Comparison of ENCODE assay signal across 8 cellular contexts in the genomic region with DNA sequence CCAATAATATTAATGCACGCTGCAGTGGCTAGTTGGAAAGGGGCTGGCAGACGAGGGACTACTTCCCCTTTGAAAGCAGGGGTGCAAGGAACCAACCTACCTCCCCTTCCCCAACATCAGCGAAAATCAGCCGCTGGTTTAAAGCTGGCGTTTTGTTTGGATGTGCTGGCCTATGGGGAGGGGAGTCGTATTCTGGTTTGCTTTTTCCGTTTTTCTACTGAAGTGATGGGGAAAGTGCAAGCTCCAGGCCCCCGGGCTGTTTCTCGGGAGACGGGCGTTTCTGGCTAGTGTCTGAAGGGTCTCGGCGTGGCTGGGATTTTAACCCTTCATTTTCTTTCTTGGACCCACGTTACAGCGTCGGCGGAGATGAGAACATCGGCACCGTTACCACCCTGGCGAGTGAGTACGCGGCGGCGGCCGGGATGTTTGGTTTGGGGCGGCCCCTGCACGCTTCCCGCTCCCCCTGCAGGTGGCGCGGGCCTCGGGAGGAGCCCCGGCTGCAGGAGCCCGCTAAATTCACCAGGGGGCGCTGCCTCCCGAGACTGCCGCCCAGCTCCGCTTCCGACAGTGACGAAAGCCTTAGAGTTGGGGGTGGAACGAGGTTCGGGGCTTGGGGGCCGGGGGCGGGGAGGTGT.
DNase-seq lines count a peak whose midpoint lies in the region; ATAC-seq and TF ChIP-seq lines count a peak whose summit lies in the region.

No MANE protein-coding gene starts in this region.

- no peaks in the 10 kb centered on the region for H3K9me3 ChIP-seq in AG04450 (ENCODE audit: control insufficient read depth, insufficient read depth, low read length)
- no peaks in the 10 kb centered on the region for H3K9me3 ChIP-seq in spleen

- H3K36me3 Mint-ChIP-seq in activated B cell treated with CpG ODN at 0.5 μM for 24 hours (ENCODE audit: low read depth) = peaks cover 2% of the 10 kb centered on the region

- peak; percentile 99 for TF ChIP-seq CTCF in AG04450 (IDR thresholded peaks at IDR 0.05; ENCODE audit: low read depth, low read length)
- TF ChIP-seq CTCF in activated B cell treated with CpG ODN at 0.5 μM for 24 hours (IDR thresholded peaks at IDR 0.05) = peak; percentile 23
- TF ChIP-seq CTCF in cardiac fibroblast (IDR thresholded peaks at IDR 0.05; ENCODE audit: low read depth, low read length) = peak; percentile 99
- TF ChIP-seq CTCF in spleen (IDR thresholded peaks at IDR 0.05 in 8 of 11, conservative IDR thresholded peaks at IDR 0.05 in 3 of 11) = peak; percentile 98 to 100 (median 100)

- peaks cover 0 to 22% (median 11%) of the 10 kb centered on the region in 6 donors for H3K4me1 ChIP-seq in spleen

- POLR2A ChIA-PET in AG04450 (lab: Yijun Ruan, JAX) = interaction anchor here (0.6 to 1.4 kb wide), 3 partner anchors 44 to 185 kb away, joined by 3 to 8 read pairs (median 7); a partner anchor contains a TSS
- POLR2A ChIA-PET in activated B cell treated with CpG ODN at 0.5 μM for 24 hours (lab: Charles Lee) = interaction anchor here (0.6 to 2.0 kb wide), 6 partner anchors 28 to 984 kb away, joined by 4 to 8 read pairs (median 5); a partner anchor contains a TSS

- H3K36me3 ChIP-seq in spleen = no peaks in the 10 kb centered on the region

- CTCF ChIA-PET in AG04450 (lab: Charles Lee) (interaction anchor here (0.6 to 2.7 kb wide), 51 partner anchors 8 to 882 kb away, joined by 3 to 19 read pairs (median 4); a partner anchor contains a TSS), activated B cell treated with CpG ODN at 0.5 μM for 24 hours (lab: Charles Lee) (interaction anchor here (0.6 to 2.8 kb wide), 5 partner anchors 28 to 268 kb away, joined by 3 to 21 read pairs (median 3); no protein-coding TSS in a partner anchor)

- H3K4me3 ChIP-seq in AG04450 (ENCODE audit: low read depth, low read length) (peak overlapping the region; percentile 65), cardiac fibroblast (replicated peaks in 1 of 2; ENCODE audit: low read depth in 2 of 2, low read length in 2 of 2) (peak overlapping the region; percentile 50 to 60), spleen (peak overlapping the region; percentile 33 to 66 (median 52))

- no peaks in the 10 kb centered on the region for H3K27me3 ChIP-seq in AG04450 (ENCODE audit: control insufficient read depth, insufficient read depth, low read length)
- H3K27me3 ChIP-seq in spleen (replicated peaks in 1 of 7) = no peaks in the 10 kb centered on the region

- peak overlapping the region; percentile 93 for H3K4me3 Mint-ChIP-seq in activated B cell treated with CpG ODN at 0.5 μM for 24 hours

- ATAC-seq in GM18868 (IDR thresholded peaks at IDR 0.05; ENCODE audit: unreplicated experiment) = peak; percentile 97
- ATAC-seq in HG03135 (IDR thresholded peaks at IDR 0.05; ENCODE audit: unreplicated experiment) = peak; percentile 96
- peak; percentile 99 for ATAC-seq in activated B cell treated with CpG ODN at 0.5 μM for 24 hours (ENCODE audit: low read depth)

- peaks cover 2% of the 10 kb centered on the region for H3K9me3 Mint-ChIP-seq in activated B cell treated with CpG ODN at 0.5 μM for 24 hours

- peaks cover 7% of the 10 kb centered on the region for H3K27me3 Mint-ChIP-seq in activated B cell treated with CpG ODN at 0.5 μM for 24 hours

- no peak for TF ChIP-seq POLR2A in spleen (IDR thresholded peaks at IDR 0.05)

- intact Hi-C loops in activated B cell treated with CpG ODN at 0.5 μM for 24 hours (cut with micrococcal nuclease) = loop anchor here (1.0 to 5.0 kb wide), 6 partner anchors 28 to 1506 kb away; a partner anchor contains a TSS
- intact Hi-C loops in spleen (cut with DNase I; ENCODE audit: low total_unique reads) = no loop called here

- peaks cover 12% of the 10 kb centered on the region for H3K4me1 Mint-ChIP-seq in activated B cell treated with CpG ODN at 0.5 μM for 24 hours

- H3K27ac ChIP-seq in AG04450 (ENCODE audit: low read depth, low read length) (peak overlapping the region; percentile 49), spleen (peak overlapping the region in 6 of 8 donors; percentile 37 to 81 (median 71))

- peak; percentile 61 for DNase-seq in AG04450 (ENCODE audit: low read depth, low spot score)
- peak; percentile 83 for DNase-seq in NCI-H2196 treated with DMSO at 0.1 percent for 48 hours (lab: John Stamatoyannopoulos, UW; ENCODE audit: unreplicated experiment)
- peak; percentile 85 for DNase-seq in activated B cell treated with CpG ODN at 0.5 μM for 24 hours
- peak; percentile 81 to 86 for DNase-seq in cardiac fibroblast (ENCODE audit: low read depth in 2 of 2)
- DNase-seq in inferior parietal cortex (ENCODE audit: extremely low spot score) = peak; percentile 89
- peak; percentile 98 for DNase-seq in spleen

- peak overlapping the region; percentile 76 for H3K27ac Mint-ChIP-seq in activated B cell treated with CpG ODN at 0.5 μM for 24 hours

- WGBS in spleen, 5 donors = 1 to 2% (median 1%) methylated on average over 35 to 43 of the region's 43 CpGs

Comparison
In these comparisons a context has a peak if more than half of its experiments do, and no peak if none do; other contexts are left out.
1. Peak in every context shown above with its lines: DNase-seq, ATAC-seq, H3K4me3 ChIP-seq and H3K27ac ChIP-seq.
2. CTCF ChIP-seq: peak in every context shown above with its lines; median percentile 100 in spleen; 99 in AG04450; 99 in cardiac fibroblast; 23 in activated B cell treated with CpG ODN at 0.5 μM for 24 hours.